In genomic region chr3:4407941-4408340, GRCh38 we compare ENCODE assay signal across 16 cellular contexts.
"Had no signal": no experiment of that assay in that cellular context is flagged by ENCODE, and none has a peak within 500 bp of the region (broad histone marks: within the 10 kb centered on the region; RNA-seq: fewer than 3 reads in every experiment).

No MANE protein-coding gene starts in this region.

- DNase-seq: activated CD4-positive, alpha-beta T cell treated with anti-CD3 and anti-CD28 coated beads, Interleukin-2, amount 50 U/mL, for 1 hour; activated naive CD4-positive, alpha-beta T cell treated with Interleukin-2 at 50 U/mL for 16 hours; aorta; cerebellar nuclear complex; effector CD8-positive, alpha-beta T cell; foreskin fibroblast; SK-N-SH; spleen; stimulated activated naive B cell treated with anti-CD40 and anti-IgM and Interleukin-4, amounts not matched to agents 10 μg/mL and 1 μg/mL and 100 μg/mL, for 72 hours; T-helper 9 cell; upper lobe of left lung had no signal

- H3K4me1 Mint-ChIP-seq: neural crest cell had no signal

- H3K4me2 ChIP-seq: SK-N-SH had no signal

- H3K4me1 ChIP-seq: breast epithelium, upper lobe of left lung had no signal

- H3K36me3 ChIP-seq: breast epithelium, thoracic aorta had no signal

- ATAC-seq: sciatic nerve; stimulated activated naive B cell treated with anti-CD40 and anti-IgM and Interleukin-4, amounts not matched to agents 10 μg/mL and 1 μg/mL and 100 μg/mL, for 72 hours had no signal

- H3K27me3 Mint-ChIP-seq: stimulated activated naive B cell treated with anti-CD40 and anti-IgM and Interleukin-4, amounts not matched to agents 10 μg/mL and 1 μg/mL and 100 μg/mL, for 72 hours had no signal

- H3K9me2 ChIP-seq: SK-N-SH had no signal

- H3K27me3 ChIP-seq: breast epithelium, spleen, upper lobe of left lung had no signal

- H3K27ac ChIP-seq: breast epithelium, spleen, thoracic aorta, upper lobe of left lung had no signal

- H3K4me3 ChIP-seq: breast epithelium, spleen, thoracic aorta, upper lobe of left lung had no signal

- H3K9me3 Mint-ChIP-seq: mesothelial cell of epicardium; neural crest cell; stimulated activated naive B cell treated with anti-CD40 and anti-IgM and Interleukin-4, amounts not matched to agents 10 μg/mL and 1 μg/mL and 100 μg/mL, for 72 hours had no signal

- H3K27ac Mint-ChIP-seq: mesothelial cell of epicardium; stimulated activated naive B cell treated with anti-CD40 and anti-IgM and Interleukin-4, amounts not matched to agents 10 μg/mL and 1 μg/mL and 100 μg/mL, for 72 hours had no signal

- H3K4me3 Mint-ChIP-seq: mesothelial cell of epicardium; neural crest cell; stimulated activated naive B cell treated with anti-CD40 and anti-IgM and Interleukin-4, amounts not matched to agents 10 μg/mL and 1 μg/mL and 100 μg/mL, for 72 hours had no signal

- H3K9me3 ChIP-seq: breast epithelium, SK-N-SH, spleen, thoracic aorta, upper lobe of left lung had no signal
